8 cellular contexts compared by ENCODE assay signal in genomic region chr2:113203901-113204519, GRCh38. TPM values are rescaled to one million over a fixed set of nuclear protein-coding genes. Genes with fewer than 3 reads are reported as not detected.
DNase-seq lines count a peak whose midpoint lies in the region; ATAC-seq lines count a peak whose summit lies in the region.

No MANE protein-coding gene starts in this region.

- DNase-seq in C1 segment of cervical spinal cord (lab: John Stamatoyannopoulos, UW) (peak in 10 of 14 donors; percentile 13 to 52 (median 39)), NCI-H526 (lab: John Stamatoyannopoulos, UW) (peak; percentile 64 to 86), dermis microvascular lymphatic vessel endothelial cell (ENCODE audit: low read depth in 2 of 2) (peak; percentile 52 to 72), lung microvascular endothelial cell (ENCODE audit: low read depth in 2 of 2) (peak; percentile 68 to 81)
- DNase-seq in activated CD4-positive, alpha-beta T cell treated with anti-CD3 and anti-CD28 coated beads, Interleukin-2, amount 50 U/mL, for 1 hour, result peak; percentile 71
- DNase-seq in stimulated activated CD8-positive, alpha-beta memory T cell treated with anti-CD3 and anti-CD28 coated beads, Interleukin-2, amount 100 ng/mL, for 48 hours (ENCODE audit: low read depth in 2 of 2), result peak; percentile 39 to 57

- ATAC-seq in GM19324 (IDR thresholded peaks at IDR 0.05; ENCODE audit: low FRiP score, unreplicated experiment), result peak; percentile 76
- ATAC-seq in HG03432 (IDR thresholded peaks at IDR 0.05; ENCODE audit: unreplicated experiment), result peak; percentile 74

RNA-seq across cellular contexts. Expression of gene PSD4, which starts 30.2 kb away (rescaled TPM):
- total RNA-seq in dermis microvascular lymphatic vessel endothelial cell, result 0.39 and 0.51 TPM in 2 replicates
- 0.44 and 1.2 TPM in 2 replicates for total RNA-seq in lung microvascular endothelial cell

Comparison
In these comparisons a context has a peak if more than half of its experiments do, and no peak if none do; other contexts are left out.
1. Peak in every context shown above with its lines: DNase-seq and ATAC-seq.